ENCODE assay signal across 9 cellular contexts in genomic region chr3:75668791-75669740, GRCh38. TPM values are rescaled to one million over a fixed set of nuclear protein-coding genes. Genes with fewer than 3 reads are reported as not detected.
DNase-seq lines count a peak whose midpoint lies in the region; ATAC-seq, FAIRE-seq and TF ChIP-seq lines count a peak whose summit lies in the region.
"Not testable (repeated sequence)": the region's sequence is repeated elsewhere in the genome, so short reads cannot be mapped to it uniquely, and the experiment has no call there.
"Had no signal": no experiment of that assay in that cellular context is flagged by ENCODE, and none has a peak within 500 bp of the region (broad histone marks: within the 10 kb centered on the region; RNA-seq: fewer than 3 reads in every experiment).

No MANE protein-coding gene starts in this region.

- peaks cover 13% of the 10 kb centered on the region for H3K4me1 ChIP-seq in astrocyte (ENCODE audit: insufficient read depth, low read length)
- peaks cover 0 to 44% (median 12%) of the 10 kb centered on the region in 3 donors for H3K4me1 ChIP-seq in gastroesophageal sphincter
- H3K4me1 ChIP-seq in mesendoderm (ENCODE audit: control insufficient read depth, low read depth, low read length); upper lobe of right lung: not testable (repeated sequence)

- not testable (repeated sequence) for H3K36me3 ChIP-seq in astrocyte (ENCODE audit: insufficient read depth, low read length); gastroesophageal sphincter; mesendoderm (ENCODE audit: control insufficient read depth, insufficient read depth, low read length); upper lobe of right lung

- not testable (repeated sequence) for H3K18ac ChIP-seq in mesendoderm (ENCODE audit: low read length)

- TF ChIP-seq EP300 in gastroesophageal sphincter (IDR thresholded peaks at IDR 0.05): not testable (repeated sequence)

- not testable (repeated sequence) for H4K20me1 ChIP-seq in astrocyte (ENCODE audit: insufficient read depth, low read length)

- not testable (repeated sequence) for H4K8ac ChIP-seq in mesendoderm (ENCODE audit: low read depth, low read length)

- H3K27ac ChIP-seq in astrocyte (ENCODE audit: low read depth, low read length): peak overlapping the region; percentile 38
- H3K27ac ChIP-seq in gastroesophageal sphincter; mesendoderm (ENCODE audit: low read depth, low read length); upper lobe of right lung: not testable (repeated sequence)

- peak overlapping the region; percentile 60 for H3K56ac ChIP-seq in mesendoderm (ENCODE audit: low read length)

- peaks cover 21% of the 10 kb centered on the region for H3K9me3 Mint-ChIP-seq in activated CD4-positive, alpha-beta memory T cell treated with anti-CD3 and anti-CD28 coated beads for 36 hours
- peaks cover 25% of the 10 kb centered on the region for H3K9me3 Mint-ChIP-seq in astrocyte (ENCODE audit: unreplicated experiment)

- peak overlapping the region; percentile 60 for H2AFZ ChIP-seq in astrocyte (ENCODE audit: low read depth, low read length)

- H3K79me2 ChIP-seq in astrocyte (ENCODE audit: insufficient read depth, low read length): peaks cover 24% of the 10 kb centered on the region
- H3K79me2 ChIP-seq in mesendoderm (ENCODE audit: control insufficient read depth, insufficient read depth, low read length): not testable (repeated sequence)

- peaks cover 19% of the 10 kb centered on the region for H3K36me3 Mint-ChIP-seq in activated CD4-positive, alpha-beta memory T cell treated with anti-CD3 and anti-CD28 coated beads for 36 hours
- peaks cover 15% of the 10 kb centered on the region for H3K36me3 Mint-ChIP-seq in astrocyte (ENCODE audit: low read depth, unreplicated experiment)

- intact Hi-C loops in activated CD4-positive, alpha-beta memory T cell treated with anti-CD3 and anti-CD28 coated beads for 36 hours (cut with micrococcal nuclease); upper lobe of right lung (cut with DNase I): not testable (repeated sequence)

- H3K27me3 ChIP-seq in astrocyte (ENCODE audit: insufficient read depth, low read length); mesendoderm (ENCODE audit: insufficient read depth, low read length, poor library complexity): not testable (repeated sequence)
- H3K27me3 ChIP-seq in gastroesophageal sphincter (peaks cover 100% of the 10 kb centered on the region), upper lobe of right lung (peaks cover 75% of the 10 kb centered on the region)

- CTCF ChIA-PET in activated CD4-positive, alpha-beta memory T cell treated with anti-CD3 and anti-CD28 coated beads for 36 hours (lab: Charles Lee): not testable (repeated sequence)

- not testable (repeated sequence) for H2BK5ac ChIP-seq in mesendoderm (ENCODE audit: low read length)

- not testable (repeated sequence) for H3K4me3 Mint-ChIP-seq in activated CD4-positive, alpha-beta memory T cell treated with anti-CD3 and anti-CD28 coated beads for 36 hours; astrocyte (ENCODE audit: unreplicated experiment)

- H3K4me2 ChIP-seq in astrocyte (ENCODE audit: low read length) (peak overlapping the region; percentile 84), mesendoderm (ENCODE audit: low read length) (peak overlapping the region; percentile 70)

- peak; percentile 100 for FAIRE-seq in HTR-8/SVneo (lab: Jason Lieb, UNC)
- not testable (repeated sequence) for FAIRE-seq in astrocyte (lab: Jason Lieb, UNC)

- H3K27ac Mint-ChIP-seq in activated CD4-positive, alpha-beta memory T cell treated with anti-CD3 and anti-CD28 coated beads for 36 hours: not testable (repeated sequence)
- H3K27ac Mint-ChIP-seq in astrocyte (ENCODE audit: unreplicated experiment): peak overlapping the region; percentile 14

- POLR2A ChIA-PET in activated CD4-positive, alpha-beta memory T cell treated with anti-CD3 and anti-CD28 coated beads for 36 hours (lab: Charles Lee): not testable (repeated sequence)

- not testable (repeated sequence) for H3K4ac ChIP-seq in mesendoderm (ENCODE audit: low read depth, low read length)

- H2AK5ac ChIP-seq in mesendoderm (ENCODE audit: low read length): not testable (repeated sequence)

- H3K23ac ChIP-seq in mesendoderm (ENCODE audit: low read length): not testable (repeated sequence)

- peak overlapping the region; percentile 61 for H3K4me3 ChIP-seq in astrocyte (ENCODE audit: insufficient read depth, low read depth, low read length)
- peak overlapping the region in 1 of 2 donors; percentile 49 for H3K4me3 ChIP-seq in gastroesophageal sphincter
- H3K4me3 ChIP-seq in mesendoderm (ENCODE audit: low read length): peak overlapping the region; percentile 28
- peak overlapping the region; percentile 3 for H3K4me3 ChIP-seq in upper lobe of right lung

- ATAC-seq in GM19397 (IDR thresholded peaks at IDR 0.05; ENCODE audit: unreplicated experiment): peak; percentile 56
- peak; percentile 86 for ATAC-seq in gastroesophageal sphincter
- ATAC-seq in upper lobe of right lung: peak; percentile 83

- H3K9me3 ChIP-seq in astrocyte (ENCODE audit: insufficient read depth, low read depth, low read length); upper lobe of right lung: not testable (repeated sequence)
- peaks cover 0 to 65% (median 0%) of the 10 kb centered on the region in 3 donors for H3K9me3 ChIP-seq in gastroesophageal sphincter

- TF ChIP-seq CTCF in astrocyte (IDR thresholded peaks at IDR 0.05; ENCODE audit: insufficient read depth, low read depth, low read length); gastroesophageal sphincter (IDR thresholded peaks at IDR 0.05); upper lobe of right lung (IDR thresholded peaks at IDR 0.05): not testable (repeated sequence)

- peaks cover 41% of the 10 kb centered on the region for H3K27me3 Mint-ChIP-seq in activated CD4-positive, alpha-beta memory T cell treated with anti-CD3 and anti-CD28 coated beads for 36 hours
- peaks cover 28% of the 10 kb centered on the region for H3K27me3 Mint-ChIP-seq in astrocyte (ENCODE audit: low read depth, unreplicated experiment)

- H3K79me1 ChIP-seq in mesendoderm (ENCODE audit: low read length): not testable (repeated sequence)

- peaks cover 12% of the 10 kb centered on the region for H3K4me1 Mint-ChIP-seq in activated CD4-positive, alpha-beta memory T cell treated with anti-CD3 and anti-CD28 coated beads for 36 hours (ENCODE audit: low read depth)
- H3K4me1 Mint-ChIP-seq in astrocyte (ENCODE audit: low read depth, unreplicated experiment): not testable (repeated sequence)

- H2BK120ac ChIP-seq in mesendoderm (ENCODE audit: low read depth, low read length): not testable (repeated sequence)

- DNase-seq in HTR-8/SVneo (ENCODE audit: insufficient read length, low spot score); astrocyte (ENCODE audit: low read depth); mesendoderm: not testable (repeated sequence)
- DNase-seq in activated CD4-positive, alpha-beta memory T cell treated with anti-CD3 and anti-CD28 coated beads for 36 hours: peak; percentile 48
- peak; percentile 28 to 43 for DNase-seq in stimulated activated CD4-positive, alpha-beta T cell treated with anti-CD3 and anti-CD28 coated beads, Interleukin-15, amount 100 ng/mL, for 1 hour (ENCODE audit: low read depth in 1 of 2, low spot score in 1 of 2)
- DNase-seq in upper lobe of right lung: peak; percentile 92

- not testable (repeated sequence) for H4K5ac ChIP-seq in mesendoderm (ENCODE audit: low read length)

- H2BK15ac ChIP-seq in mesendoderm (replicated peaks; ENCODE audit: low read depth): not testable (repeated sequence)

- WGBS in gastroesophageal sphincter (ENCODE audit: low coverage in 1 of 2), 2 donors: 52% methylated on average over 74 to 75 of the region's 84 CpGs
- no CpG with 5 or more reads among the region's 84 CpGs for WGBS in mesendoderm (ENCODE audit: extremely low coverage, insufficient coverage, low lambda C conversion rate)

- H3K9ac ChIP-seq in astrocyte (ENCODE audit: low read length): peak overlapping the region; percentile 82
- peak overlapping the region; percentile 61 for H3K9ac ChIP-seq in mesendoderm (ENCODE audit: low read length)

- TF ChIP-seq POLR2A in gastroesophageal sphincter (IDR thresholded peaks at IDR 0.05): not testable (repeated sequence)

RNA-seq across cellular contexts. Expression of gene FRG2C, which starts 4.9 kb away (rescaled TPM):
- not detected for total RNA-seq in activated CD4-positive, alpha-beta memory T cell treated with anti-CD3 and anti-CD28 coated beads for 36 hours
- total RNA-seq in astrocyte (not detected in 2 replicates), gastroesophageal sphincter (not detected), upper lobe of right lung (not detected)
- polyA plus RNA-seq in mesendoderm (2013, experiment 1 of 2): 0.04 TPM
- polyA plus RNA-seq in mesendoderm (2013, experiment 2 of 2): 0.06 TPM
- total RNA-seq: M059J had no signal
